ENCODE assay signal across 16 cellular contexts in genomic region chr6:9335470-9335869, GRCh38.
DNase-seq lines count a peak whose midpoint lies in the region; ATAC-seq, FAIRE-seq and TF ChIP-seq lines count a peak whose summit lies in the region.
"Had no signal": no experiment of that assay in that cellular context is flagged by ENCODE, and none has a peak within 500 bp of the region (broad histone marks: within the 10 kb centered on the region; RNA-seq: fewer than 3 reads in every experiment).

No MANE protein-coding gene starts in this region.

- dilution Hi-C loops in IMR-90 (cut with HindIII; ENCODE audit: low sequenced_read_pairs, unreplicated experiment), result no loop called here

- no peak for TF ChIP-seq EP300 in H1 (IDR thresholded peaks at IDR 0.05; ENCODE audit: borderline replicate concordance in 1 of 2, low read depth in 2 of 2, low read length in 2 of 2)

- H3K9me3 ChIP-seq in IMR-90 (ENCODE audit: control insufficient read depth, insufficient read depth, low read length) (no peaks in the 10 kb centered on the region), H1 (ENCODE audit: insufficient read depth in 2 of 2, low read depth in 1 of 2, low read length in 1 of 2) (no peaks in the 10 kb centered on the region), trophoblast cell (ENCODE audit: insufficient read depth, low read depth, low read length) (no peaks in the 10 kb centered on the region)

- H3K27ac ChIP-seq in IMR-90 (ENCODE audit: insufficient read depth, low read length) (no peak overlapping the region), H1 (ENCODE audit: low read depth, low read length) (no peak overlapping the region), trophoblast cell (ENCODE audit: low read depth, low read length) (no peak overlapping the region)

- H2BK20ac ChIP-seq in IMR-90 (ENCODE audit: low read depth, low read length) (no peak overlapping the region), H1 (ENCODE audit: low read length) (no peak overlapping the region)

- H3K23me2 ChIP-seq in H1 (ENCODE audit: low read depth, low read length), result no peaks in the 10 kb centered on the region

- no peak for TF ChIP-seq CTCF in IMR-90 (conservative IDR thresholded peaks at IDR 0.05; ENCODE audit: low read depth, low read length)
- no peak for TF ChIP-seq CTCF in H1 (IDR thresholded peaks at IDR 0.05; ENCODE audit: control extremely low read depth in 1 of 3, insufficient read depth in 1 of 3, low read depth in 1 of 3, low read length in 3 of 3)
- TF ChIP-seq CTCF in nephron progenitor cell (IDR thresholded peaks at IDR 0.05), result no peak

- peaks cover 3% of the 10 kb centered on the region for H3K27me3 Mint-ChIP-seq in nephron progenitor cell (ENCODE audit: low read depth, poor library complexity)

- H2BK5ac ChIP-seq in IMR-90 (ENCODE audit: low read depth, low read length, poor library complexity, severe bottlenecking) (no peak overlapping the region), H1 (ENCODE audit: low read depth, low read length) (no peak overlapping the region), trophoblast cell (ENCODE audit: low read depth, low read length, poor library complexity) (no peak overlapping the region)

- ATAC-seq in IMR-90 (ENCODE audit: low read depth), result peak; percentile 66; the same call in 1 of the 2 replicates
- ATAC-seq in stimulated activated naive CD8-positive, alpha-beta T cell treated with anti-CD3 and anti-CD28 coated beads, Interleukin-15, Interleukin-2, amounts not matched to agents 100 U/mL and 50 U/mL, for 24 hours, result no peak
- ATAC-seq: CD8-positive, alpha-beta T cell had no signal

- H3K79me2 ChIP-seq in H1 (ENCODE audit: control insufficient read depth in 1 of 2, insufficient read depth in 2 of 2, low read length in 2 of 2) (no peaks in the 10 kb centered on the region), trophoblast cell (ENCODE audit: control insufficient read depth, insufficient read depth, low read length, poor library complexity) (no peaks in the 10 kb centered on the region)

- no peak overlapping the region for H2AK9ac ChIP-seq in IMR-90 (replicated peaks; ENCODE audit: low read depth, low read length, poor library complexity)

- no peak overlapping the region for H2AK5ac ChIP-seq in IMR-90 (ENCODE audit: low read depth, low read length)
- H2AK5ac ChIP-seq in H1 (ENCODE audit: low read depth, low read length), result no peak overlapping the region
- H2AK5ac ChIP-seq in trophoblast cell (ENCODE audit: low read length), result no peak overlapping the region

- H3K4me3 ChIP-seq in IMR-90 (ENCODE audit: insufficient read depth, low read depth, low read length) (no peak overlapping the region), H1 (ENCODE audit: extremely low read depth in 1 of 4, insufficient read depth in 2 of 4, low read depth in 3 of 4, low read length in 4 of 4) (no peak overlapping the region), trophoblast cell (ENCODE audit: low read depth, low read length) (no peak overlapping the region)

- no peak overlapping the region for H3K18ac ChIP-seq in IMR-90 (ENCODE audit: low read depth, low read length)
- no peak overlapping the region for H3K18ac ChIP-seq in H1 (ENCODE audit: extremely low read depth, low read length)
- no peak overlapping the region for H3K18ac ChIP-seq in trophoblast cell (ENCODE audit: low read length)

- TF ChIP-seq POLR2A in IMR-90 (IDR thresholded peaks at IDR 0.05; ENCODE audit: low read depth, low read length) (no peak), H1 (IDR thresholded peaks at IDR 0.05; ENCODE audit: control extremely low read depth in 1 of 2, low read depth in 2 of 2, low read length in 2 of 2) (no peak)

- H3K4me2 ChIP-seq in IMR-90 (ENCODE audit: low read depth, low read length) (0 out of 2 replicates have a peak overlapping the region, but pooled peaks have one; percentile 23), H1 (ENCODE audit: insufficient read depth in 1 of 2, low read depth in 2 of 2, low read length in 2 of 2) (no peak overlapping the region), trophoblast cell (ENCODE audit: low read length) (no peak overlapping the region)

- H3K56ac ChIP-seq in IMR-90 (ENCODE audit: extremely low read depth, insufficient read depth, low read length), result no peak overlapping the region
- H3K56ac ChIP-seq in H1 (replicated peaks; ENCODE audit: insufficient read length, low read depth, low read length), result no peak overlapping the region

- no peaks in the 10 kb centered on the region for H3K9me1 ChIP-seq in IMR-90 (ENCODE audit: insufficient read depth, low read length)

- BruUV-seq in IMR-90 (replicated peaks; lab: Mats Ljungman, UMichigan), result no TSS peak

- H3K14ac ChIP-seq in IMR-90 (replicated peaks; ENCODE audit: low read depth, low read length) (no peak overlapping the region), H1 (ENCODE audit: insufficient read length) (no peak overlapping the region), trophoblast cell (ENCODE audit: low read length) (no peak overlapping the region)

- no peak overlapping the region for H3K23ac ChIP-seq in IMR-90 (ENCODE audit: low read depth, low read length)
- H3K23ac ChIP-seq in H1 (ENCODE audit: insufficient read length), result no peak overlapping the region
- H3K23ac ChIP-seq in trophoblast cell (ENCODE audit: low read length), result no peak overlapping the region

- POLR2A ChIA-PET in IMR-90 (lab: Charles Lee; ENCODE audit: unreplicated experiment) (interaction anchor here (0.6 kb wide), 1 partner anchor 1013 kb away, joined by 7 read pairs; no protein-coding TSS in a partner anchor), H1 (lab: Charles Lee; ENCODE audit: partially characterized antibody) (no interaction called here)

- H4K8ac ChIP-seq in IMR-90 (ENCODE audit: low read depth in 2 of 2, low read length in 2 of 2) (no peak overlapping the region), H1 (ENCODE audit: extremely low read depth, insufficient read depth, low read length) (no peak overlapping the region), trophoblast cell (ENCODE audit: low read depth, low read length) (no peak overlapping the region)

- H3K36me3 Mint-ChIP-seq in nephron progenitor cell (ENCODE audit: low read depth), result no peaks in the 10 kb centered on the region
- H3K36me3 Mint-ChIP-seq: CD14-positive monocyte; CD8-positive, alpha-beta T cell had no signal

- TF ChIP-seq RAD21 in IMR-90 (IDR thresholded peaks at IDR 0.05; ENCODE audit: low read length), result no peak
- no peak for TF ChIP-seq RAD21 in H1 (IDR thresholded peaks at IDR 0.05 in 1 of 2, conservative IDR thresholded peaks at IDR 0.05 in 1 of 2; ENCODE audit: low read depth in 2 of 2, low read length in 2 of 2)

- no peak overlapping the region for H4K91ac ChIP-seq in IMR-90 (ENCODE audit: insufficient read depth, low read depth, low read length)
- no peak overlapping the region for H4K91ac ChIP-seq in H1 (replicated peaks; ENCODE audit: insufficient read length, low read length)
- no peak overlapping the region for H4K91ac ChIP-seq in trophoblast cell (ENCODE audit: low read depth, low read length)

- no peak overlapping the region for H3K4me3 Mint-ChIP-seq in nephron progenitor cell
- H3K4me3 Mint-ChIP-seq: CD14-positive monocyte; CD8-positive, alpha-beta T cell had no signal

- H3K27me3 ChIP-seq in IMR-90 (ENCODE audit: control insufficient read depth, insufficient read depth, low read length) (no peaks in the 10 kb centered on the region), H1 (replicated peaks in 1 of 4; ENCODE audit: control insufficient read depth in 3 of 4, extremely low read depth in 1 of 4, insufficient read depth in 3 of 4, low read length in 3 of 4) (no peaks in the 10 kb centered on the region), trophoblast cell (ENCODE audit: insufficient read depth, low read length) (no peaks in the 10 kb centered on the region)

- H3K4me1 ChIP-seq in IMR-90 (ENCODE audit: control insufficient read depth, insufficient read depth, low read length), result no peaks in the 10 kb centered on the region
- H3K4me1 ChIP-seq in H1 (replicated peaks in 1 of 4; ENCODE audit: control insufficient read depth in 3 of 4, insufficient read depth in 4 of 4, low read length in 3 of 4), result no peaks in the 10 kb centered on the region
- H3K4me1 ChIP-seq in trophoblast cell (ENCODE audit: control insufficient read depth in 1 of 2, insufficient read depth in 2 of 2, low read length in 2 of 2), result no peaks in the 10 kb centered on the region

- H3K9ac ChIP-seq in IMR-90 (ENCODE audit: low read depth, low read length), result no peak overlapping the region
- no peak overlapping the region for H3K9ac ChIP-seq in H1 (replicated peaks in 1 of 4; ENCODE audit: extremely low read depth in 1 of 4, low read depth in 3 of 4, low read length in 3 of 4)
- H3K9ac ChIP-seq in trophoblast cell (ENCODE audit: low read length), result no peak overlapping the region

- H2BK15ac ChIP-seq in IMR-90 (ENCODE audit: low read depth, low read length), result no peak overlapping the region
- no peak overlapping the region for H2BK15ac ChIP-seq in H1 (ENCODE audit: low read length)

- no peak for FAIRE-seq in H1 (lab: Jason Lieb, UNC)
- FAIRE-seq: A204.1, D721Med, H54 had no signal

- H3K4ac ChIP-seq in IMR-90 (ENCODE audit: low read depth, low read length), result no peak overlapping the region
- no peak overlapping the region for H3K4ac ChIP-seq in H1 (replicated peaks; ENCODE audit: insufficient read length, low read depth, low read length)
- H3K4ac ChIP-seq in trophoblast cell (ENCODE audit: low read depth, low read length), result no peak overlapping the region

- peak; percentile 68 for DNase-seq in Daoy (ENCODE audit: low read depth)
- no peak for DNase-seq in IMR-90
- DNase-seq in H1 (ENCODE audit: low read depth in 1 of 2, low spot score in 2 of 2), result no peak
- DNase-seq in trophoblast cell, result no peak
- no peak for DNase-seq in nephron progenitor cell
- no peak for DNase-seq in stimulated activated naive CD8-positive, alpha-beta T cell treated with anti-CD3 and anti-CD28 coated beads, Interleukin-15, Interleukin-2, amounts not matched to agents 100 U/mL and 50 U/mL, for 24 hours
- DNase-seq in dermis blood vessel endothelial cell, result no peak
- no peak for DNase-seq in cerebellar nuclear complex (lab: John Stamatoyannopoulos, UW)
- DNase-seq: CD8-positive, alpha-beta T cell; COR-L47; DND-41; GF-D8 had no signal

- H3K4me1 Mint-ChIP-seq in nephron progenitor cell, result peaks cover 3% of the 10 kb centered on the region
- H3K4me1 Mint-ChIP-seq: CD14-positive monocyte had no signal

- intact Hi-C loops in IMR-90 (cut with micrococcal nuclease), result no loop called here

- no peaks in the 10 kb centered on the region for H3K36me3 ChIP-seq in IMR-90 (ENCODE audit: control insufficient read depth, insufficient read depth, low read length)
- no peaks in the 10 kb centered on the region for H3K36me3 ChIP-seq in H1 (ENCODE audit: control insufficient read depth in 2 of 4, insufficient read depth in 4 of 4, low read length in 3 of 4)
- no peaks in the 10 kb centered on the region for H3K36me3 ChIP-seq in trophoblast cell (ENCODE audit: control insufficient read depth in 1 of 2, insufficient read depth in 2 of 2, low read length in 2 of 2)

- no peak overlapping the region for H4K12ac ChIP-seq in trophoblast cell (ENCODE audit: low read depth, low read length)

- CTCF ChIA-PET in IMR-90 (lab: Yijun Ruan, JAX) (interaction anchor here (0.5 kb wide), 1 partner anchor 82 kb away, joined by 3 read pairs; no protein-coding TSS in a partner anchor), H1 (lab: Charles Lee; ENCODE audit: partially characterized antibody) (no interaction called here)

- H2BK120ac ChIP-seq in IMR-90 (ENCODE audit: low read depth, low read length) (no peak overlapping the region; the same call in 1 of the 2 replicates), H1 (replicated peaks; ENCODE audit: low read depth, low read length) (no peak overlapping the region), trophoblast cell (ENCODE audit: insufficient read depth, low read length, poor library complexity) (no peak overlapping the region)

- no CpG with 5 or more reads among the region's 9 CpGs for WGBS in IMR-90 (ENCODE audit: extremely low coverage in 2 of 2, insufficient read length in 1 of 2), 2 experiments
- 97% methylated on average over 3 of the region's 9 CpGs; no CpG with 5 or more reads in 1 of the 2 experiments for WGBS in H1 (ENCODE audit: extremely low coverage in 1 of 2, insufficient coverage in 1 of 2, insufficient read length in 1 of 2, insufficient replicate concordance in 2 of 2, low coverage in 1 of 2, low lambda C conversion rate in 2 of 2, missing lambda C conversion rate in 1 of 2), 2 experiments
- WGBS in trophoblast cell (ENCODE audit: extremely low coverage, insufficient coverage, insufficient read length), result no CpG with 5 or more reads among the region's 9 CpGs

- in situ Hi-C loops in IMR-90 (cut with MboI; ENCODE audit: low sequenced_read_pairs), result no loop called here

- H2AFZ ChIP-seq in IMR-90 (replicated peaks; ENCODE audit: low read length, poor library complexity) (peak overlapping the region; percentile 77), H1 (ENCODE audit: low read length) (0 out of 2 replicates have a peak overlapping the region, but pooled peaks have one; percentile 36), trophoblast cell (ENCODE audit: insufficient read depth, low read length, poor library complexity) (peak overlapping the region; percentile 63)

- H2BK12ac ChIP-seq in H1 (ENCODE audit: low read depth, low read length), result no peak overlapping the region
- H2BK12ac ChIP-seq in trophoblast cell (ENCODE audit: low read length), result no peak overlapping the region

- H3K79me1 ChIP-seq in IMR-90 (ENCODE audit: low read depth in 1 of 2, low read length in 2 of 2) (no peaks in the 10 kb centered on the region), H1 (ENCODE audit: low read depth, low read length) (no peaks in the 10 kb centered on the region), trophoblast cell (ENCODE audit: low read length) (no peaks in the 10 kb centered on the region)

- H4K5ac ChIP-seq in IMR-90 (ENCODE audit: low read depth, low read length), result no peak overlapping the region
- no peak overlapping the region for H4K5ac ChIP-seq in H1 (ENCODE audit: insufficient read length, low read depth, low read length)

- H4K20me1 ChIP-seq in IMR-90 (ENCODE audit: insufficient read depth, low read length) (no peaks in the 10 kb centered on the region), H1 (replicated peaks in 1 of 2; ENCODE audit: control insufficient read depth in 1 of 2, insufficient read depth in 2 of 2, low read length in 2 of 2) (no peaks in the 10 kb centered on the region)

- H3K27ac Mint-ChIP-seq in nephron progenitor cell, result no peak overlapping the region
- H3K27ac Mint-ChIP-seq: CD14-positive monocyte; CD8-positive, alpha-beta T cell had no signal

- peaks cover 3% of the 10 kb centered on the region for H3K9me3 Mint-ChIP-seq in nephron progenitor cell
- H3K9me3 Mint-ChIP-seq: CD8-positive, alpha-beta T cell had no signal
